Comparison of ENCODE assay signal across 26 cellular contexts in the genomic region with DNA sequence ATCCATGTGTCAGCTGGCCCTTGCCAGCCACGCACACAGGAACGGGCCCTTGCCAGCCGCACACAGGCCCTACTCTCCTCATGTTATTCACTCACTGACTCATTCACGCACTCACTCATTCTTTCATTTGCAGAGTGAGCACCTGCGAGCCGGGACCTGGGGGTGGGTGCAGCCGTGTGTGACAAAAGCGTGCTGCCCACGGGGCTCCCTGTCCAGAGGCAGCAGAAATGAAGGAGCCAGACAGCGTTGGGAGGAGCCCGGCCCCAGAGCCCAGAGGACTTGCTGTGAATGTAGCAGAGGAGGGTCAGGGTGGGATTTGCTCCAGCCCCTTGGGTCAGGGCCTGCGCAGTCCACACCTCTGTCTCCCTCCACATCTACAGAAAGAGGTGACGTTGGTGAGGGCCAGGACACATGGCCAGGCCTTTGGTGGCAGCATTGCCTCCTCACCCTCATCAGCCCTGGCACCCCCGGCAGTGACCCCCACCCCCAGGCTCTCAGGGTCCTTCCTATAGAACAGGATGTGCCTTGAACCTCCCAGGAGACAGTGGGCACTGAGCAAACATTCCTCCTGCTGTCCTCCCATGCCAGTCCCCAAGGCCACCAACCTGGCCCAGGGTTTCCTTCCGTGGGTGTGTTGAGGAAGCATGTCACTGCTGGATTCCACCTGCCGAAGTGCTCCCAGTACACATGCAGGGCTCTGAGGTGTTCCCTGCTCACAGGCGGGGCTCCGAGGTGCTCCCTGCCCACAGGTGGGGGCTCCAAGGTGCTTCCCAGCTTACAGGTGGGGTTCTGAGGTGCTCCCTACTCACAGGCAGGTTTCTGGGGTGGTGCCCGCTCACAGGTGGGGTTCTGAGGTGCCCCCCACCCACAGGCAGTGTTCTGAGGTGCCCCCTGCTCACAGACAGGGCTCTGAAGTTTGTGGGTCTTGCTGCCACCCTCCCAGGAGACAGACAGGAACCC.
DNase-seq lines count a peak whose midpoint lies in the region; ATAC-seq, FAIRE-seq and TF ChIP-seq lines count a peak whose summit lies in the region.
"Had no signal": no experiment of that assay in that cellular context is flagged by ENCODE, and none has a peak within 500 bp of the region (broad histone marks: within the 10 kb centered on the region; RNA-seq: fewer than 3 reads in every experiment).

No MANE protein-coding gene starts in this region.

- TF ChIP-seq POLR2A in H1 (IDR thresholded peaks at IDR 0.05; ENCODE audit: control extremely low read depth in 1 of 2, low read depth in 2 of 2, low read length in 2 of 2) (no peak), suprapubic skin (IDR thresholded peaks at IDR 0.05) (no peak)

- no peak overlapping the region for H3K14ac ChIP-seq in H1 (ENCODE audit: insufficient read length)

- no peak overlapping the region for H3K18ac ChIP-seq in H1 (ENCODE audit: extremely low read depth, low read length)

- no peak overlapping the region for H2AFZ ChIP-seq in H1 (ENCODE audit: low read length)
- H2AFZ ChIP-seq: PC-9 had no signal

- H3K36me3 ChIP-seq in H1 (ENCODE audit: control insufficient read depth in 2 of 4, insufficient read depth in 4 of 4, low read length in 3 of 4), result no peaks in the 10 kb centered on the region
- H3K36me3 ChIP-seq in left lung, result no peaks in the 10 kb centered on the region
- no peaks in the 10 kb centered on the region for H3K36me3 ChIP-seq in suprapubic skin
- H3K36me3 ChIP-seq: adrenal gland, SJSA1, transverse colon had no signal

- peaks cover 0 to 4% (median under 1%) of the 10 kb centered on the region in 4 experiments; a peak in 4 of 7 replicates for H3K4me1 ChIP-seq in H1 (replicated peaks in 1 of 4; ENCODE audit: control insufficient read depth in 3 of 4, insufficient read depth in 4 of 4, low read length in 3 of 4)
- no peaks in the 10 kb centered on the region for H3K4me1 ChIP-seq in left lung
- no peaks in the 10 kb centered on the region for H3K4me1 ChIP-seq in suprapubic skin
- H3K4me1 ChIP-seq: adrenal gland, psoas muscle, SJSA1, transverse colon had no signal

- DNase-seq in activated naive CD4-positive, alpha-beta T cell treated with anti-CD3 and anti-CD28 coated beads, Interleukin-2, amount 50 U/mL, for 16 hours, result peak; percentile 5
- no peak for DNase-seq in activated naive CD4-positive, alpha-beta T cell (lab: John Stamatoyannopoulos, UW)
- DNase-seq in H1 (ENCODE audit: low read depth in 1 of 2, low spot score in 2 of 2), result no peak
- DNase-seq in left lung, result peak; percentile 18 to 66
- DNase-seq in suprapubic skin (ENCODE audit: low spot score in 2 of 2), result peak; percentile 50 to 69
- DNase-seq in urothelium cell line (ENCODE audit: low spot score), result no peak
- DNase-seq in SK-N-DZ (ENCODE audit: low spot score), result no peak
- DNase-seq: activated CD4-positive, alpha-beta T cell treated with anti-CD3 and anti-CD28 coated beads, Interleukin-2, amount 10 ng/mL, durations not matched to agents 7 days and 5 days; adrenal gland; COR-L47; cortex of kidney; DMS79 treated with DMSO at 0.1 percent for 48 hours; Karpas-422; NCI-H187 treated with DMSO at 0.1 percent for 48 hours; NCI-H226; PC-9; stimulated activated CD4-positive, alpha-beta T cell treated with anti-CD3 and anti-CD28 coated beads, Interleukin-4, amount 100 ng/mL, for 1 hour; transverse colon had no signal

- H3K56ac ChIP-seq in H1 (replicated peaks; ENCODE audit: insufficient read length, low read depth, low read length), result no peak overlapping the region

- intact Hi-C loops in left lung (cut with DNase I), result no loop called here

- no peak overlapping the region for H2BK12ac ChIP-seq in H1 (ENCODE audit: low read depth, low read length)

- no peak overlapping the region for H3K23ac ChIP-seq in H1 (ENCODE audit: insufficient read length)

- H2BK5ac ChIP-seq in H1 (ENCODE audit: low read depth, low read length), result no peak overlapping the region

- peaks cover 0 to 3% of the 10 kb centered on the region in 2 experiments for H4K20me1 ChIP-seq in H1 (replicated peaks in 1 of 2; ENCODE audit: control insufficient read depth in 1 of 2, insufficient read depth in 2 of 2, low read length in 2 of 2)

- no peak for TF ChIP-seq RAD21 in H1 (IDR thresholded peaks at IDR 0.05 in 1 of 2, conservative IDR thresholded peaks at IDR 0.05 in 1 of 2; ENCODE audit: low read depth in 2 of 2, low read length in 2 of 2)

- H3K4ac ChIP-seq in H1 (replicated peaks; ENCODE audit: insufficient read length, low read depth, low read length), result no peak overlapping the region

- ATAC-seq in left lung (no peak), GM18858 (IDR thresholded peaks at IDR 0.05; ENCODE audit: unreplicated experiment) (no peak)
- ATAC-seq: GM12878, left colon, psoas muscle had no signal

- H3K27me3 ChIP-seq in H1 (replicated peaks in 1 of 4; ENCODE audit: control insufficient read depth in 3 of 4, extremely low read depth in 1 of 4, insufficient read depth in 3 of 4, low read length in 3 of 4), result no peaks in the 10 kb centered on the region
- H3K27me3 ChIP-seq in left lung, result peaks cover 0 to 75% of the 10 kb centered on the region in 2 donors
- H3K27me3 ChIP-seq in suprapubic skin, result peaks cover 56% of the 10 kb centered on the region
- H3K27me3 ChIP-seq: adrenal gland, SJSA1 had no signal

- TF ChIP-seq EP300 in H1 (IDR thresholded peaks at IDR 0.05; ENCODE audit: borderline replicate concordance in 1 of 2, low read depth in 2 of 2, low read length in 2 of 2) (no peak), suprapubic skin (IDR thresholded peaks at IDR 0.05) (no peak)

- no peak overlapping the region for H2BK120ac ChIP-seq in H1 (replicated peaks; ENCODE audit: low read depth, low read length)

- H3K79me1 ChIP-seq in H1 (ENCODE audit: low read depth, low read length), result no peaks in the 10 kb centered on the region

- H3K9ac ChIP-seq in H1 (replicated peaks in 1 of 4; ENCODE audit: extremely low read depth in 1 of 4, low read depth in 3 of 4, low read length in 3 of 4), result no peak overlapping the region

- no peak overlapping the region for H3K4me2 ChIP-seq in H1 (ENCODE audit: insufficient read depth in 1 of 2, low read depth in 2 of 2, low read length in 2 of 2)
- H3K4me2 ChIP-seq: PC-9, smooth muscle cell had no signal

- H3K9me3 ChIP-seq in H1 (ENCODE audit: insufficient read depth in 2 of 2, low read depth in 1 of 2, low read length in 1 of 2), result no peaks in the 10 kb centered on the region
- no peaks in the 10 kb centered on the region for H3K9me3 ChIP-seq in left lung
- no peaks in the 10 kb centered on the region for H3K9me3 ChIP-seq in suprapubic skin
- H3K9me3 ChIP-seq: adrenal gland, psoas muscle, SJSA1, transverse colon had no signal

- WGBS in H1 (ENCODE audit: extremely low coverage in 1 of 2, insufficient coverage in 1 of 2, insufficient read length in 1 of 2, insufficient replicate concordance in 2 of 2, low coverage in 1 of 2, low lambda C conversion rate in 2 of 2, missing lambda C conversion rate in 1 of 2), 2 experiments, result 89% methylated on average over 19 of the region's 19 CpGs; no CpG with 5 or more reads in 1 of the 2 experiments
- 82% methylated on average over 14 of the region's 19 CpGs for WGBS in suprapubic skin

- POLR2A ChIA-PET in H1 (lab: Charles Lee; ENCODE audit: partially characterized antibody), result no interaction called here

- H3K4me3 ChIP-seq in H1 (ENCODE audit: extremely low read depth in 1 of 4, insufficient read depth in 2 of 4, low read depth in 3 of 4, low read length in 4 of 4), result no peak overlapping the region
- H3K4me3 ChIP-seq in left lung, result no peak overlapping the region
- no peak overlapping the region for H3K4me3 ChIP-seq in suprapubic skin
- H3K4me3 ChIP-seq: adrenal gland, GM12878, PC-9, psoas muscle, SJSA1, smooth muscle cell, transverse colon had no signal

- H4K5ac ChIP-seq in H1 (ENCODE audit: insufficient read length, low read depth, low read length), result no peak overlapping the region

- H2BK15ac ChIP-seq in H1 (ENCODE audit: low read length), result no peak overlapping the region

- no peaks in the 10 kb centered on the region for H3K79me2 ChIP-seq in H1 (ENCODE audit: control insufficient read depth in 1 of 2, insufficient read depth in 2 of 2, low read length in 2 of 2)

- TF ChIP-seq CTCF in H1 (IDR thresholded peaks at IDR 0.05; ENCODE audit: control extremely low read depth in 1 of 3, insufficient read depth in 1 of 3, low read depth in 1 of 3, low read length in 3 of 3), result no peak
- no peak for TF ChIP-seq CTCF in left lung (IDR thresholded peaks at IDR 0.05)
- no peak for TF ChIP-seq CTCF in suprapubic skin (IDR thresholded peaks at IDR 0.05)

- CTCF ChIA-PET in H1 (lab: Charles Lee; ENCODE audit: partially characterized antibody), result no interaction called here

- no peak overlapping the region for H2AK5ac ChIP-seq in H1 (ENCODE audit: low read depth, low read length)

- H2BK20ac ChIP-seq in H1 (ENCODE audit: low read length), result no peak overlapping the region

- H4K8ac ChIP-seq in H1 (ENCODE audit: extremely low read depth, insufficient read depth, low read length), result peak overlapping the region; percentile 78

- H4K91ac ChIP-seq in H1 (replicated peaks; ENCODE audit: insufficient read length, low read length), result no peak overlapping the region

- no peaks in the 10 kb centered on the region for H3K23me2 ChIP-seq in H1 (ENCODE audit: low read depth, low read length)

- H3K27ac ChIP-seq in H1 (ENCODE audit: low read depth, low read length) (no peak overlapping the region), left lung (no peak overlapping the region), suprapubic skin (no peak overlapping the region)
- H3K27ac ChIP-seq: adrenal gland, PC-9, psoas muscle, SJSA1, transverse colon had no signal

- no peak for FAIRE-seq in H1 (lab: Jason Lieb, UNC)
- no peak for FAIRE-seq in urothelium cell line (lab: Jason Lieb, UNC)
- FAIRE-seq: A204.1, endometrium, GM12878 had no signal

TF ChIP-seq in H1, 55 proteins besides CTCF, POLR2A, EP300 and RAD21:
- TF ChIP-seq TCF12 (IDR thresholded peaks at IDR 0.05; ENCODE audit: low read depth, low read length), result no peak

Comparison
In these comparisons a context has a peak if more than half of its experiments do, and no peak if none do; other contexts are left out.
1. DNase-seq: peak in activated naive CD4-positive, alpha-beta T cell treated with anti-CD3 and anti-CD28 coated beads, Interleukin-2, amount 50 U/mL, for 16 hours (single experiment), left lung (2 of 2) and suprapubic skin (2 of 2); none in activated naive CD4-positive, alpha-beta T cell (0 of 4), H1 (0 of 2), urothelium cell line (single experiment) and SK-N-DZ (single experiment).